ENCODE assay signal across 9 cellular contexts in the genomic region with DNA sequence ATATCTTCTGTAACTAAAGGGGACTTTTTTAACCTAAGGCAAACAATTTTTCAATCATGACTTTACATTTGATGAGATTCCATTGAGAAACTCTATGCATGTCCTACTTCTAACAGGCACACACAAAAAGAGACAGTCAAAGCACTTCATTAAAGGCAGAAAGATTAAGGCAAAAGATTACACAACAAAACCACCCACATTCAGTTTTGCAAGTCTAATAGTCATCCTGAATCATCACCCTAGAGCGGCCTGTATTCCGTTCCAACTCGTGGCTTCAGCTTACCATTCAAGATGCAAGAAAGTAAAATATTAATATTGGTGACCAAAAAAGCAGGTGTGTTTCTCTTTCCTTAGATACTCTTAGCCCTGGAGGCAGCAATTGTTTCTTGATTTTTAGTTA.
DNase-seq lines count a peak whose midpoint lies in the region; ATAC-seq and TF ChIP-seq lines count a peak whose summit lies in the region.
"Had no signal": no experiment of that assay in that cellular context is flagged by ENCODE, and none has a peak within 500 bp of the region (broad histone marks: within the 10 kb centered on the region; RNA-seq: fewer than 3 reads in every experiment).

No MANE protein-coding gene starts in this region.

- 72% methylated on average over 3 of the region's 3 CpGs for WGBS in esophagus muscularis mucosa

- no peak for TF ChIP-seq EP300 in esophagus muscularis mucosa (IDR thresholded peaks at IDR 0.05)

- H3K9me3 ChIP-seq in esophagus muscularis mucosa = no peaks in the 10 kb centered on the region

- H3K4me1 ChIP-seq in esophagus muscularis mucosa = no peaks in the 10 kb centered on the region

- ATAC-seq in HG03108 (IDR thresholded peaks at IDR 0.05; ENCODE audit: unreplicated experiment) = no peak

- no peaks in the 10 kb centered on the region for H3K36me3 ChIP-seq in esophagus muscularis mucosa

- no peak overlapping the region for H3K27ac Mint-ChIP-seq in T-helper 2 cell treated with Interferon-gamma antibody and Interleukin-4, amounts not matched to agents 5 μg/mL and 100 μg/mL, for 36 hours
- H3K27ac Mint-ChIP-seq in type B pancreatic cell = no peak overlapping the region

- peaks cover 2% of the 10 kb centered on the region for H3K4me1 Mint-ChIP-seq in T-helper 2 cell treated with Interferon-gamma antibody and Interleukin-4, amounts not matched to agents 5 μg/mL and 100 μg/mL, for 36 hours (ENCODE audit: low read depth)
- no peaks in the 10 kb centered on the region for H3K4me1 Mint-ChIP-seq in type B pancreatic cell (ENCODE audit: unreplicated experiment)

- H3K27me3 ChIP-seq in HL-60 (ENCODE audit: insufficient read depth, poor library complexity, severe bottlenecking) = no peaks in the 10 kb centered on the region
- no peaks in the 10 kb centered on the region for H3K27me3 ChIP-seq in esophagus muscularis mucosa

- TF ChIP-seq CTCF in HL-60 (IDR thresholded peaks at IDR 0.05; ENCODE audit: insufficient read depth, low read length) = no peak
- no peak for TF ChIP-seq CTCF in coronary artery (IDR thresholded peaks at IDR 0.05)
- no peak for TF ChIP-seq CTCF in esophagus muscularis mucosa (IDR thresholded peaks at IDR 0.05)
- TF ChIP-seq CTCF in type B pancreatic cell (conservative IDR thresholded peaks at IDR 0.05) = no peak

- intact Hi-C loops in esophagus muscularis mucosa (cut with DNase I) = no loop called here

- peak; percentile 85 for DNase-seq in AG08395 (ENCODE audit: low spot score)
- peak; percentile 55 to 57 for DNase-seq in HL-60 (ENCODE audit: low read depth in 1 of 2, low spot score in 1 of 2)
- peak; percentile 17 for DNase-seq in T-helper 2 cell treated with Interferon-gamma antibody and Interleukin-4, amounts not matched to agents 5 μg/mL and 100 μg/mL, for 36 hours (ENCODE audit: low spot score)
- DNase-seq in glomerular visceral epithelial cell (ENCODE audit: extremely low spot score) = peak; percentile 75
- DNase-seq in coronary artery (ENCODE audit: low spot score) = no peak
- no peak for DNase-seq in esophagus muscularis mucosa (ENCODE audit: extremely low spot score)
- DNase-seq in type B pancreatic cell (ENCODE audit: extremely low spot score, unreplicated experiment) = no peak
- DNase-seq: KBM-7 had no signal

- no peaks in the 10 kb centered on the region for H3K36me3 Mint-ChIP-seq in T-helper 2 cell treated with Interferon-gamma antibody and Interleukin-4, amounts not matched to agents 5 μg/mL and 100 μg/mL, for 36 hours (ENCODE audit: low read depth)
- no peaks in the 10 kb centered on the region for H3K36me3 Mint-ChIP-seq in type B pancreatic cell

- H3K9me3 Mint-ChIP-seq in T-helper 2 cell treated with Interferon-gamma antibody and Interleukin-4, amounts not matched to agents 5 μg/mL and 100 μg/mL, for 36 hours = peaks cover 1% of the 10 kb centered on the region
- no peaks in the 10 kb centered on the region for H3K9me3 Mint-ChIP-seq in type B pancreatic cell

- no peak overlapping the region for H3K4me3 ChIP-seq in HL-60 (replicated peaks; ENCODE audit: insufficient read depth, low read length)
- H3K4me3 ChIP-seq in coronary artery = no peak overlapping the region
- no peak overlapping the region for H3K4me3 ChIP-seq in esophagus muscularis mucosa

- H3K27me3 Mint-ChIP-seq in T-helper 2 cell treated with Interferon-gamma antibody and Interleukin-4, amounts not matched to agents 5 μg/mL and 100 μg/mL, for 36 hours (ENCODE audit: low read depth) = no peaks in the 10 kb centered on the region
- no peaks in the 10 kb centered on the region for H3K27me3 Mint-ChIP-seq in type B pancreatic cell

- H3K4me3 Mint-ChIP-seq in T-helper 2 cell treated with Interferon-gamma antibody and Interleukin-4, amounts not matched to agents 5 μg/mL and 100 μg/mL, for 36 hours = no peak overlapping the region
- no peak overlapping the region for H3K4me3 Mint-ChIP-seq in type B pancreatic cell

- no peak for TF ChIP-seq POLR2A in esophagus muscularis mucosa (IDR thresholded peaks at IDR 0.05; ENCODE audit: low read depth)

- H3K27ac ChIP-seq in HL-60 (replicated peaks) (no peak overlapping the region), coronary artery (no peak overlapping the region), esophagus muscularis mucosa (replicated peaks in 1 of 4) (no peak overlapping the region)

Comparison
In these comparisons a context has a peak if more than half of its experiments do, and no peak if none do; other contexts are left out.
1. DNase-seq: peak in AG08395 (single experiment), HL-60 (2 of 2), T-helper 2 cell treated with Interferon-gamma antibody and Interleukin-4, amounts not matched to agents 5 μg/mL and 100 μg/mL, for 36 hours (single experiment) and glomerular visceral epithelial cell (single experiment); none in coronary artery (single experiment), esophagus muscularis mucosa (single experiment) and type B pancreatic cell (single experiment).